ENCODE assay signal across 30 cellular contexts in the genomic region with DNA sequence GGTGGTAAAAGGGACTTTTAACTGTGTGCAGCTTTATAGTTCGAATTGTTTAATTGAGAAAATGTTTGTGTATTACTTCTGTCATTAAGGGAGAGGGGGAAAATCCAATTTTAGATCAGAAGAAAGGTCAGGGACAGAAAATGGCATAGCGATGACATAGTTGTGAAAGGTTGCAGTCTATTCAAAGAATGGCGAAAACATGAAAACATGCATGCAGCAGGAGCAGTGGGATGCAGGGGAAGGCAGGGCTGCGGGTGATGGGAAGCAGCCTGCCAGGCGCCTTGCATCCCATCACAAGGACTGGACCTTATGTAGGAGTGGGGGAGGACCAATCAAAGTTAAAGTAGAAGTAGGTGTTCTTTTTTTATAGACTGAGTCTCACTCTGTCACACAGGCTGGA.
"Had no signal": no experiment of that assay in that cellular context is flagged by ENCODE, and none has a peak within 500 bp of the region (broad histone marks: within the 10 kb centered on the region; RNA-seq: fewer than 3 reads in every experiment).

No MANE protein-coding gene starts in this region.

- H3K4me1 Mint-ChIP-seq: nephron progenitor cell, neural progenitor cell had no signal

- H3K27ac Mint-ChIP-seq: natural killer cell treated with Interleukin-12 subunit alpha and Interleukin-12 subunit beta and Interleukin-15 and Interleukin-18, amount 100 ng/mL, for 72 hours; progenitor cell of endocrine pancreas; stimulated activated memory B cell treated with anti-CD40 and anti-IgM and Interleukin-4, amounts not matched to agents 10 μg/mL and 1 μg/mL and 100 μg/mL, for 72 hours; stimulated activated naive CD8-positive, alpha-beta T cell treated with anti-CD3 and anti-CD28 coated beads, Interleukin-15, Interleukin-2, amounts not matched to agents 100 ng/mL and 50 ng/mL, for 24 hours had no signal

- FAIRE-seq: pancreas, urothelium cell line had no signal

- H3K36me3 Mint-ChIP-seq: natural killer cell treated with Interleukin-12 subunit alpha and Interleukin-12 subunit beta and Interleukin-15 and Interleukin-18, amount 100 ng/mL, for 72 hours had no signal

- H3K9me3 ChIP-seq: pancreas, psoas muscle, right lobe of liver, sigmoid colon, spleen, stomach, suprapubic skin, testis, tibial artery, transverse colon, upper lobe of left lung, vagina had no signal

- H3K4me1 ChIP-seq: pancreas, psoas muscle, right lobe of liver, spleen, suprapubic skin, testis, transverse colon, upper lobe of left lung, vagina had no signal

- H3K9ac ChIP-seq: neural progenitor cell had no signal

- H3K27ac ChIP-seq: neural progenitor cell, pancreas, psoas muscle, right lobe of liver, sigmoid colon, spleen, stomach, suprapubic skin, testis, tibial artery, transverse colon, upper lobe of left lung, vagina had no signal

- H3K36me3 ChIP-seq: neural progenitor cell, pancreas, right lobe of liver, sigmoid colon, stomach, suprapubic skin, tibial artery, transverse colon, upper lobe of left lung, vagina had no signal

- H2AFZ ChIP-seq: neural progenitor cell had no signal

- H3K27me3 ChIP-seq: neural progenitor cell, pancreas, right lobe of liver, sigmoid colon, spleen, stomach, suprapubic skin, testis, tibial artery, transverse colon, upper lobe of left lung, vagina had no signal

- H3K4me3 ChIP-seq: neural progenitor cell, pancreas, psoas muscle, right lobe of liver, sigmoid colon, smooth muscle cell, spleen, stomach, suprapubic skin, testis, tibial artery, transverse colon, upper lobe of left lung, vagina had no signal

- H3K9me3 Mint-ChIP-seq: naive B cell; naive thymus-derived CD8-positive, alpha-beta T cell; natural killer cell treated with Interleukin-12 subunit alpha and Interleukin-12 subunit beta and Interleukin-15 and Interleukin-18, amount 100 ng/mL, for 72 hours; nephron progenitor cell; neural progenitor cell; stimulated activated memory B cell treated with anti-CD40 and anti-IgM and Interleukin-4, amounts not matched to agents 10 μg/mL and 1 μg/mL and 100 μg/mL, for 72 hours; stimulated activated naive CD8-positive, alpha-beta T cell treated with anti-CD3 and anti-CD28 coated beads, Interleukin-15, Interleukin-2, amounts not matched to agents 100 ng/mL and 50 ng/mL, for 24 hours had no signal

- H3K27me3 Mint-ChIP-seq: naive B cell; naive thymus-derived CD8-positive, alpha-beta T cell; natural killer cell treated with Interleukin-12 subunit alpha and Interleukin-12 subunit beta and Interleukin-15 and Interleukin-18, amount 100 ng/mL, for 72 hours; progenitor cell of endocrine pancreas; stimulated activated memory B cell treated with anti-CD40 and anti-IgM and Interleukin-4, amounts not matched to agents 10 μg/mL and 1 μg/mL and 100 μg/mL, for 72 hours; stimulated activated naive CD8-positive, alpha-beta T cell treated with anti-CD3 and anti-CD28 coated beads, Interleukin-15, Interleukin-2, amounts not matched to agents 100 ng/mL and 50 ng/mL, for 24 hours had no signal

- DNase-seq: naive B cell; naive thymus-derived CD8-positive, alpha-beta T cell; nephron progenitor cell; occipital lobe; pancreas; psoas muscle; right lobe of liver; sigmoid colon; spleen; stimulated activated CD4-positive, alpha-beta T cell treated with anti-CD3 and anti-CD28 coated beads, Interleukin-12 subunit alpha, Interleukin-12 subunit beta, amount 100 ng/mL, for 4 hours; stimulated activated CD4-positive, alpha-beta T cell treated with anti-CD3 and anti-CD28 coated beads, Interleukin-1b, Interleukin-23, amount 100 ng/mL, for 48 hours; stimulated activated CD4-positive, alpha-beta T cell treated with anti-CD3 and anti-CD28 coated beads, Interleukin-4, amount 100 ng/mL, for 1 hour; stimulated activated CD4-positive, alpha-beta T cell treated with anti-CD3 and anti-CD28 coated beads, Interleukin-4, amount 100 ng/mL, for 4 hours; stimulated activated CD8-positive, alpha-beta memory T cell treated with anti-CD3 and anti-CD28 coated beads, Interleukin-4, amount 100 ng/mL, for 48 hours; stimulated activated naive CD4-positive, alpha-beta T cell treated with Interleukin-2 at 50 U/mL for 16 hours; stomach; testis; tibial artery; transverse colon; upper lobe of left lung had no signal

- H3K4me3 Mint-ChIP-seq: naive B cell; naive thymus-derived CD8-positive, alpha-beta T cell; natural killer cell treated with Interleukin-12 subunit alpha and Interleukin-12 subunit beta and Interleukin-15 and Interleukin-18, amount 100 ng/mL, for 72 hours; nephron progenitor cell; neural progenitor cell; stimulated activated memory B cell treated with anti-CD40 and anti-IgM and Interleukin-4, amounts not matched to agents 10 μg/mL and 1 μg/mL and 100 μg/mL, for 72 hours; stimulated activated naive CD8-positive, alpha-beta T cell treated with anti-CD3 and anti-CD28 coated beads, Interleukin-15, Interleukin-2, amounts not matched to agents 100 ng/mL and 50 ng/mL, for 24 hours had no signal

- H3K4me2 ChIP-seq: neural progenitor cell, smooth muscle cell had no signal

- ATAC-seq: naive thymus-derived CD8-positive, alpha-beta T cell; natural killer cell treated with Interleukin-12 subunit alpha and Interleukin-12 subunit beta and Interleukin-15 and Interleukin-18, amount 100 ng/mL, for 72 hours; pancreas; psoas muscle; right cardiac atrium; right lobe of liver; stimulated activated memory B cell treated with anti-CD40 and anti-IgM and Interleukin-4, amounts not matched to agents 10 μg/mL and 1 μg/mL and 100 μg/mL, for 72 hours had no signal
